12 cellular contexts compared by ENCODE assay signal in the genomic region with DNA sequence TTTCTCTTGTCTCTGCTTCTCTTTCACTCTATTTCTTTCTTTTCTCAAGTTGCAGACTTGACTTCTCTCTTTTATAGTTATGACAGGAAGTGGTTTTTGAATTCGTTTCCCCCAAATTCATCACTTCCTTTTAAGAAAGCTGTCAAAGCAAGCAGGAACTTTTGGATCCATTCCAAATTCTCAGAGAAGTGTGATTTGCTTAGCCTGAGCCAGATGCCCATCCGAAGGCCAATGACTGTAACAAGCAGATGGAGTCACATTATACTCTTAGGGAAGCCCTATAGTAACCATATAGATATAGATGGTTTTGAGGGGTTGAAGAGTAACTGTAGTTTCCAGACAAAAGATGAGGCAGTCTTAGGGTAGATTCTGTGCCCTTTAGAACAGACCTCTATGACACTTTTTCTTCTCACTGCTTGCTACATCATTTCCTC.
DNase-seq lines count a peak whose midpoint lies in the region; ATAC-seq and TF ChIP-seq lines count a peak whose summit lies in the region.
"Had no signal": no experiment of that assay in that cellular context is flagged by ENCODE, and none has a peak within 500 bp of the region (broad histone marks: within the 10 kb centered on the region; RNA-seq: fewer than 3 reads in every experiment).

No MANE protein-coding gene starts in this region.

- POLR2A ChIA-PET in T-cell (lab: Charles Lee) = no interaction called here

- H3K27me3 Mint-ChIP-seq in T-cell (no peaks in the 10 kb centered on the region), immature natural killer cell (ENCODE audit: low read depth in 3 of 3) (no peaks in the 10 kb centered on the region)

- H3K4me3 Mint-ChIP-seq in T-cell = peak overlapping the region in 2 of 3 donors; percentile 17 to 63
- peak overlapping the region; percentile 34 to 68 (median 67) for H3K4me3 Mint-ChIP-seq in immature natural killer cell

- DNase-seq in CMK (ENCODE audit: low read depth) (peak; percentile 14), T-cell (peak in 7 of 34 experiments; percentile 1 to 11 (median 5)), immature natural killer cell (peak; percentile 12 to 39 (median 32)), NCI-H2196 (lab: John Stamatoyannopoulos, UW; ENCODE audit: unreplicated experiment) (no peak), GM03348 (ENCODE audit: low spot score) (no peak), brain microvascular endothelial cell (no peak)
- DNase-seq in Jurkat, Clone E6-1 (ENCODE audit: low read depth, low spot score) = peak; percentile 72

- H3K9me3 Mint-ChIP-seq in T-cell (peaks cover 0 to 4% (median 0%) of the 10 kb centered on the region in 3 donors), immature natural killer cell (no peaks in the 10 kb centered on the region)

- H3K36me3 Mint-ChIP-seq in T-cell (no peaks in the 10 kb centered on the region), immature natural killer cell (peaks cover 0 to 3% (median 0%) of the 10 kb centered on the region in 3 donors)

- H3K36me3 ChIP-seq in brain microvascular endothelial cell (replicated peaks) = no peaks in the 10 kb centered on the region
- H3K36me3 ChIP-seq: breast epithelium, SJCRH30 had no signal

- H3K4me1 Mint-ChIP-seq in T-cell (peaks cover 28 to 40% (median 37%) of the 10 kb centered on the region in 3 donors), immature natural killer cell (peaks cover 25 to 32% of the 10 kb centered on the region in 2 donors)

- no peaks in the 10 kb centered on the region for H3K27me3 ChIP-seq in brain microvascular endothelial cell (replicated peaks)
- H3K27me3 ChIP-seq: breast epithelium, SJCRH30 had no signal

- H3K27ac Mint-ChIP-seq in T-cell (peak overlapping the region; percentile 58 to 82), immature natural killer cell (peak overlapping the region; percentile 32 to 83 (median 74))

- H3K27ac ChIP-seq in brain microvascular endothelial cell = no peak overlapping the region
- H3K27ac ChIP-seq: breast epithelium, SJCRH30 had no signal

- TF ChIP-seq CTCF in brain microvascular endothelial cell (IDR thresholded peaks at IDR 0.05; ENCODE audit: low read depth, low read length, missing control alignments) = no peak

- in situ Hi-C loops in brain microvascular endothelial cell (cut with HindIII; ENCODE audit: low pct_ligation_motif_present, low sequenced_read_pairs) = no loop called here

- CTCF ChIA-PET in T-cell (lab: Charles Lee) = no interaction called here

- H3K4me3 ChIP-seq in Jurkat, Clone E6-1 (ENCODE audit: low read length) = no peak overlapping the region
- no peak overlapping the region for H3K4me3 ChIP-seq in brain microvascular endothelial cell (ENCODE audit: low read depth, low read length)
- H3K4me3 ChIP-seq: breast epithelium, SJCRH30, smooth muscle cell had no signal

- peak; percentile 61 to 87 (median 69) for ATAC-seq in T-cell (replicated peaks in 1 of 4)
- ATAC-seq in GM19328 (IDR thresholded peaks at IDR 0.05; ENCODE audit: unreplicated experiment) = no peak
- ATAC-seq: HepG2 had no signal

Comparison
In these comparisons a context has a peak if more than half of its experiments do, and no peak if none do; other contexts are left out.
1. DNase-seq: peak in CMK (single experiment), Jurkat, Clone E6-1 (single experiment) and immature natural killer cell (3 of 3); none in NCI-H2196 (single experiment), GM03348 (single experiment) and brain microvascular endothelial cell (single experiment).